ENCODE assay signal across 11 cellular contexts in the genomic region with DNA sequence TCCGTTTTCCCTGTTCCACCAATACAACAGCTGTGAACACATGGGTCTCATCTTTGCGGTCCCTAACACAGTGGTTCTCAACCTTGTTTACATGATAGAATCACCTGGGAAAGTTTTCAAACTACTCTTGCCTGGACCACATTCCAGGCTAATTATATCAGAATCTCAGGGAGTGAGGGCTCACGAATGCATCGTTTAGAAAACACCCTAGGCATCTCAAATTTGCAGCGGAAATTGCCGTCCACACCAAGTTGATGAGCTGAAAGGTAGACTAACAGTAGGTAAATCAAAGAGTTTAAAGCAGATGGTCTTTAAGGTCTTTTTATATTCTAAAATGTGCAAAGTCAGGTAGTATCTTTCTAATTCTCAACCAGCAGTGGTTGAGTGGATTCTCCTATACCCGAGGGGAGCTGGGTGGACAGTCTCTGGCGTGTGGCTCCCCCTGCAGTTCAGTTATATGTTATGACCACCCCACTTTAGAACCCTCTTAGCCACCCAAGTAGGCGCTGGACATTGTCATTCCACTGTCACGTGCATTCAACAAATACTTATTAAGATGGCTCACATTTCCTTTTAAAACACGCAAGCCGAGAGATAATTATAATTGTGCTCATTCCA. TPM values are rescaled to one million over a fixed set of nuclear protein-coding genes. Genes with fewer than 3 reads are reported as not detected.
DNase-seq lines count a peak whose midpoint lies in the region; TF ChIP-seq lines count a peak whose summit lies in the region.
"Not testable (repeated sequence)": the region's sequence is repeated elsewhere in the genome, so short reads cannot be mapped to it uniquely, and the experiment has no call there.
"Had no signal": no experiment of that assay in that cellular context is flagged by ENCODE, and none has a peak within 500 bp of the region (broad histone marks: within the 10 kb centered on the region; RNA-seq: fewer than 3 reads in every experiment).

No MANE protein-coding gene starts in this region.

- not testable (repeated sequence) for H3K4me2 ChIP-seq in mesenchymal stem cell (ENCODE audit: low read length, poor library complexity, severe bottlenecking)

- H2BK5ac ChIP-seq in mesenchymal stem cell (ENCODE audit: low read depth, low read length, poor library complexity, severe bottlenecking), result not testable (repeated sequence)

- H3K4me3 Mint-ChIP-seq in Calu3 (ENCODE audit: low read depth, unreplicated experiment); activated naive CD4-positive, alpha-beta T cell treated with anti-CD3 and anti-CD28 coated beads for 36 hours; type B pancreatic cell: not testable (repeated sequence)

- not testable (repeated sequence) for H3K27me3 ChIP-seq in H7 (ENCODE audit: control insufficient read depth, insufficient read depth, low read length)
- peaks cover 29 to 41% of the 10 kb centered on the region in 2 experiments for H3K27me3 ChIP-seq in mesenchymal stem cell (ENCODE audit: control insufficient read depth in 1 of 2, insufficient read depth in 1 of 2, low read length in 2 of 2)

- H3K9me3 Mint-ChIP-seq in Calu3 (ENCODE audit: low read depth, unreplicated experiment); activated naive CD4-positive, alpha-beta T cell treated with anti-CD3 and anti-CD28 coated beads for 36 hours; type B pancreatic cell: not testable (repeated sequence)

- not testable (repeated sequence) for H3K14ac ChIP-seq in mesenchymal stem cell (ENCODE audit: low read length in 2 of 2)

- not testable (repeated sequence) for H3K23ac ChIP-seq in mesenchymal stem cell (ENCODE audit: low read length in 2 of 2)

- 57% methylated on average over 6 of the region's 12 CpGs for WGBS in mesenchymal stem cell

- peaks cover 63% of the 10 kb centered on the region for H3K27me3 Mint-ChIP-seq in Calu3 (ENCODE audit: unreplicated experiment)
- H3K27me3 Mint-ChIP-seq in activated naive CD4-positive, alpha-beta T cell treated with anti-CD3 and anti-CD28 coated beads for 36 hours (ENCODE audit: low read depth), result not testable (repeated sequence)
- H3K27me3 Mint-ChIP-seq in type B pancreatic cell, result peaks cover 38% of the 10 kb centered on the region

- H3K4me1 ChIP-seq in mesenchymal stem cell (ENCODE audit: control insufficient read depth, insufficient read depth, low read depth, low read length), result not testable (repeated sequence)

- H3K79me1 ChIP-seq in mesenchymal stem cell (replicated peaks; ENCODE audit: low read length, poor library complexity, severe bottlenecking), result not testable (repeated sequence)

- CTCF ChIA-PET in Calu3 (lab: Charles Lee), result not testable (repeated sequence)
- CTCF ChIA-PET in activated naive CD4-positive, alpha-beta T cell treated with anti-CD3 and anti-CD28 coated beads for 36 hours (lab: Charles Lee), result interaction anchor here (1.2 to 1.6 kb wide), 4 partner anchors 39 to 121 kb away, joined by 3 to 5 read pairs (median 4); no protein-coding TSS in a partner anchor

- TF ChIP-seq CTCF in Calu3 (IDR thresholded peaks at IDR 0.05; ENCODE audit: unreplicated experiment), result not testable (repeated sequence)
- TF ChIP-seq CTCF in fibroblast of mammary gland (conservative IDR thresholded peaks at IDR 0.05; ENCODE audit: control insufficient read depth, insufficient read depth, low read depth, low read length), result peak; percentile 21
- TF ChIP-seq CTCF in type B pancreatic cell (conservative IDR thresholded peaks at IDR 0.05), result peak; percentile 57

- not testable (repeated sequence) for H2AK5ac ChIP-seq in mesenchymal stem cell (ENCODE audit: low read length, severe bottlenecking)

- H4K8ac ChIP-seq in mesenchymal stem cell (ENCODE audit: low read length), result not testable (repeated sequence)

- not testable (repeated sequence) for H2BK12ac ChIP-seq in mesenchymal stem cell (ENCODE audit: low read length in 2 of 2)

- intact Hi-C loops in Calu3 (cut with micrococcal nuclease; ENCODE audit: unreplicated experiment); activated naive CD4-positive, alpha-beta T cell treated with anti-CD3 and anti-CD28 coated beads for 36 hours (cut with micrococcal nuclease): not testable (repeated sequence)

- not testable (repeated sequence) for H3K27ac Mint-ChIP-seq in Calu3 (ENCODE audit: unreplicated experiment); activated naive CD4-positive, alpha-beta T cell treated with anti-CD3 and anti-CD28 coated beads for 36 hours; type B pancreatic cell

- not testable (repeated sequence) for H4K91ac ChIP-seq in mesenchymal stem cell (ENCODE audit: low read length)

- H3K4ac ChIP-seq in mesenchymal stem cell (ENCODE audit: low read depth in 1 of 2, low read length in 2 of 2), result not testable (repeated sequence)

- H3K27ac ChIP-seq in mesenchymal stem cell (ENCODE audit: low read length, poor library complexity, severe bottlenecking), result not testable (repeated sequence)

- H3K36me3 ChIP-seq in H7 (replicated peaks; ENCODE audit: control insufficient read depth, insufficient read depth, low read length); mesenchymal stem cell (ENCODE audit: control insufficient read depth in 1 of 2, insufficient read depth in 2 of 2, low read depth in 1 of 2, low read length in 2 of 2): not testable (repeated sequence)

- in situ Hi-C loops in SK-MEL-5 (cut with HindIII; ENCODE audit: low pct_unique_long_range_greater_than_20kb, low sequenced_read_pairs), result not testable (repeated sequence)

- not testable (repeated sequence) for H3K4me3 ChIP-seq in H7 (ENCODE audit: insufficient read depth, low read depth, low read length); fibroblast of mammary gland (ENCODE audit: control insufficient read depth, low read depth, low read length); mesenchymal stem cell (ENCODE audit: insufficient read depth in 1 of 2, low read depth in 1 of 2, low read length in 2 of 2)

- H3K9ac ChIP-seq in mesenchymal stem cell (ENCODE audit: low read length), result not testable (repeated sequence)

- H2BK120ac ChIP-seq in mesenchymal stem cell (ENCODE audit: low read depth, low read length), result not testable (repeated sequence)

- H3K36me3 Mint-ChIP-seq in Calu3 (ENCODE audit: insufficient read depth, unreplicated experiment); activated naive CD4-positive, alpha-beta T cell treated with anti-CD3 and anti-CD28 coated beads for 36 hours (ENCODE audit: low read depth); type B pancreatic cell: not testable (repeated sequence)

- DNase-seq in Calu3 (peak; percentile 14), H7 (peak; percentile 41), NCI-H2227 (lab: John Stamatoyannopoulos, UW; ENCODE audit: unreplicated experiment) (peak; percentile 25), SK-MEL-5 (ENCODE audit: low read depth, low spot score) (peak; percentile 61), fibroblast of mammary gland (ENCODE audit: low read depth) (peak; percentile 22), mesenchymal stem cell (peak; percentile 18)
- peak; percentile 29 for DNase-seq in activated naive CD4-positive, alpha-beta T cell treated with anti-CD3 and anti-CD28 coated beads for 36 hours
- not testable (repeated sequence) for DNase-seq in type B pancreatic cell (ENCODE audit: extremely low spot score, unreplicated experiment)

- not testable (repeated sequence) for BruUV-seq in Calu3 (replicated peaks; lab: Mats Ljungman, UMichigan)

- not testable (repeated sequence) for H3K9me3 ChIP-seq in mesenchymal stem cell (ENCODE audit: control insufficient read depth, low read length)

- not testable (repeated sequence) for H2BK15ac ChIP-seq in mesenchymal stem cell (ENCODE audit: low read depth, poor library complexity, severe bottlenecking)

- not testable (repeated sequence) for H2AFZ ChIP-seq in mesenchymal stem cell (ENCODE audit: low read depth, low read length)

- H3K18ac ChIP-seq in mesenchymal stem cell (ENCODE audit: low read depth in 1 of 2, low read length in 2 of 2), result not testable (repeated sequence)

- H3K4me1 Mint-ChIP-seq in Calu3 (ENCODE audit: low read depth, unreplicated experiment); activated naive CD4-positive, alpha-beta T cell treated with anti-CD3 and anti-CD28 coated beads for 36 hours (ENCODE audit: low read depth); type B pancreatic cell (ENCODE audit: unreplicated experiment): not testable (repeated sequence)

RNA-seq across cellular contexts. Expression of a gene that starts 3.8 kb away (rescaled TPM):
- total RNA-seq in Calu3 (2022) (not detected in 2 replicates), type B pancreatic cell (ENCODE audit: low replicate concordance) (not detected in 2 replicates)
- not detected in 2 replicates for total RNA-seq in H7 (2014; rRNA removed; shearing (Covaris generic))
- not detected in 2 replicates for total RNA-seq in SK-MEL-5 (2014; rRNA removed; shearing (Covaris generic))
- not detected in 2 replicates for polyA plus RNA-seq in SK-MEL-5 (2015; cell fraction: cytosol; rRNA removed)
- polyA plus RNA-seq in SK-MEL-5 (2015; cell fraction: nucleus; rRNA removed), result not detected in 2 replicates
- not detected for total RNA-seq in activated naive CD4-positive, alpha-beta T cell treated with anti-CD3 and anti-CD28 coated beads for 36 hours
- polyA plus RNA-seq in mesenchymal stem cell (2013, experiment 1 of 2), result not detected
- polyA plus RNA-seq in mesenchymal stem cell (2013, experiment 2 of 2), result not detected
- total RNA-seq: aorta, left colon, skeletal muscle tissue had no signal
- polyA plus RNA-seq: aorta had no signal

RNA-seq across cellular contexts. Expression of a gene that starts 10.9 kb away (rescaled TPM):
- total RNA-seq in Calu3 (2022) (not detected in 2 replicates), type B pancreatic cell (ENCODE audit: low replicate concordance) (not detected in 2 replicates)
- 0.30 TPM in 1 of 2 replicates, not detected in the other for total RNA-seq in H7 (2014; rRNA removed; shearing (Covaris generic))
- total RNA-seq in SK-MEL-5 (2014; rRNA removed; shearing (Covaris generic)), result not detected in 2 replicates
- polyA plus RNA-seq in SK-MEL-5 (2015; cell fraction: cytosol; rRNA removed), result not detected in 2 replicates
- not detected in 2 replicates for polyA plus RNA-seq in SK-MEL-5 (2015; cell fraction: nucleus; rRNA removed)
- not detected for total RNA-seq in activated naive CD4-positive, alpha-beta T cell treated with anti-CD3 and anti-CD28 coated beads for 36 hours
- polyA plus RNA-seq in mesenchymal stem cell (2013, experiment 1 of 2), result not detected
- polyA plus RNA-seq in mesenchymal stem cell (2013, experiment 2 of 2), result not detected
- total RNA-seq: aorta, left colon, skeletal muscle tissue had no signal
- polyA plus RNA-seq: aorta had no signal

RNA-seq across cellular contexts. Expression of a gene that starts 11.4 kb away (rescaled TPM):
- total RNA-seq in Calu3 (2022), result not detected in 2 replicates
- not detected in 2 replicates for total RNA-seq in H7 (2014; rRNA removed; shearing (Covaris generic))
- not detected in 2 replicates for total RNA-seq in SK-MEL-5 (2014; rRNA removed; shearing (Covaris generic))
- polyA plus RNA-seq in SK-MEL-5 (2015; cell fraction: cytosol; rRNA removed), result not detected in 2 replicates
- not detected in 2 replicates for polyA plus RNA-seq in SK-MEL-5 (2015; cell fraction: nucleus; rRNA removed)
- total RNA-seq in activated naive CD4-positive, alpha-beta T cell treated with anti-CD3 and anti-CD28 coated beads for 36 hours, result not detected
- polyA plus RNA-seq in mesenchymal stem cell (2013, experiment 1 of 2), result not detected
- polyA plus RNA-seq in mesenchymal stem cell (2013, experiment 2 of 2), result not detected
- not detected in 2 replicates for total RNA-seq in type B pancreatic cell (ENCODE audit: low replicate concordance)
- total RNA-seq: aorta, left colon, skeletal muscle tissue had no signal
- polyA plus RNA-seq: aorta had no signal

RNA-seq across cellular contexts. Expression of a gene that starts 24.9 kb away (rescaled TPM):
- total RNA-seq in Calu3 (2022) (not detected in 2 replicates), type B pancreatic cell (ENCODE audit: low replicate concordance) (not detected in 2 replicates)
- total RNA-seq in H7 (2014; rRNA removed; shearing (Covaris generic)), result 2.4 and 2.6 TPM in 2 replicates
- 2.2 and 3.1 TPM in 2 replicates for total RNA-seq in SK-MEL-5 (2014; rRNA removed; shearing (Covaris generic))
- polyA plus RNA-seq in SK-MEL-5 (2015; cell fraction: cytosol; rRNA removed), result 1.2 and 3.3 TPM in 2 replicates
- 0.20 and 0.85 TPM in 2 replicates for polyA plus RNA-seq in SK-MEL-5 (2015; cell fraction: nucleus; rRNA removed)
- total RNA-seq in activated naive CD4-positive, alpha-beta T cell treated with anti-CD3 and anti-CD28 coated beads for 36 hours, result 10 to 100 TPM; 24.2 to 24.3 TPM
- not detected for polyA plus RNA-seq in mesenchymal stem cell (2013, experiment 1 of 2)
- polyA plus RNA-seq in mesenchymal stem cell (2013, experiment 2 of 2), result 0.07 TPM

RNA-seq across cellular contexts. Expression of a gene that starts 25.5 kb away (rescaled TPM):
- total RNA-seq in Calu3 (2022) (not detected in 2 replicates), type B pancreatic cell (ENCODE audit: low replicate concordance) (not detected in 2 replicates)
- not detected in 2 replicates for total RNA-seq in H7 (2014; rRNA removed; shearing (Covaris generic))
- not detected in 2 replicates for total RNA-seq in SK-MEL-5 (2014; rRNA removed; shearing (Covaris generic))
- not detected in 2 replicates for polyA plus RNA-seq in SK-MEL-5 (2015; cell fraction: cytosol; rRNA removed)
- not detected in 2 replicates for polyA plus RNA-seq in SK-MEL-5 (2015; cell fraction: nucleus; rRNA removed)
- total RNA-seq in activated naive CD4-positive, alpha-beta T cell treated with anti-CD3 and anti-CD28 coated beads for 36 hours, result not detected
- not detected for polyA plus RNA-seq in mesenchymal stem cell (2013, experiment 1 of 2)
- not detected for polyA plus RNA-seq in mesenchymal stem cell (2013, experiment 2 of 2)
- total RNA-seq: aorta, left colon, skeletal muscle tissue had no signal
- polyA plus RNA-seq: aorta had no signal
